30 cellular contexts compared by ENCODE assay signal in genomic region chrX:54435121-54435520, GRCh38.
"Had no signal": no experiment of that assay in that cellular context is flagged by ENCODE, and none has a peak within 500 bp of the region (broad histone marks: within the 10 kb centered on the region; RNA-seq: fewer than 3 reads in every experiment).

No MANE protein-coding gene starts in this region.

- H3K27me3 Mint-ChIP-seq: naive thymus-derived CD4-positive, alpha-beta T cell; stimulated activated naive CD8-positive, alpha-beta T cell treated with anti-CD3 and anti-CD28 coated beads, Interleukin-15, Interleukin-2, amounts not matched to agents 100 ng/mL and 50 ng/mL, for 24 hours had no signal

- H3K36me3 Mint-ChIP-seq: naive thymus-derived CD4-positive, alpha-beta T cell; natural killer cell treated with Interleukin-12 subunit alpha and Interleukin-12 subunit beta and Interleukin-15 and Interleukin-18, amount 100 ng/mL, for 72 hours; stimulated activated effector memory CD8-positive, alpha-beta T cell treated with anti-CD3 and anti-CD28 coated beads, Interleukin-12 subunit alpha, Interleukin-12 subunit beta, amount 100 ng/mL, for 72 hours had no signal

- H3K4me1 ChIP-seq: left lung, pancreas, prostate gland, sigmoid colon, suprapubic skin, tibial artery, upper lobe of right lung had no signal

- H3K27ac ChIP-seq: left lung, pancreas, prostate gland, sigmoid colon, spleen, suprapubic skin, thoracic aorta, tibial artery, upper lobe of right lung had no signal

- H3K27ac Mint-ChIP-seq: naive thymus-derived CD4-positive, alpha-beta T cell; natural killer cell treated with Interleukin-12 subunit alpha and Interleukin-12 subunit beta and Interleukin-15 and Interleukin-18, amount 100 ng/mL, for 72 hours; stimulated activated effector memory CD8-positive, alpha-beta T cell treated with anti-CD3 and anti-CD28 coated beads, Interleukin-12 subunit alpha, Interleukin-12 subunit beta, amount 100 ng/mL, for 72 hours; stimulated activated naive CD8-positive, alpha-beta T cell treated with anti-CD3 and anti-CD28 coated beads, Interleukin-15, Interleukin-2, amounts not matched to agents 100 ng/mL and 50 ng/mL, for 24 hours had no signal

- DNase-seq: hippocampal formation; kidney; left colon; left lung; mesendoderm; midbrain; mucosa of descending colon; naive thymus-derived CD4-positive, alpha-beta T cell; nucleus accumbens; pancreas; posterior cingulate gyrus; retina; right cardiac atrium; sigmoid colon; small intestine; spleen; stimulated activated CD4-positive, alpha-beta T cell treated with anti-CD3 and anti-CD28 coated beads, Interleukin-4, amount 100 ng/mL, for 24 hours; stimulated activated naive CD4-positive, alpha-beta T cell; tibial artery; trophoblast cell; upper lobe of right lung had no signal

- H3K36me3 ChIP-seq: left lung, pancreas, prostate gland, sigmoid colon, spleen, suprapubic skin, thoracic aorta, tibial artery, upper lobe of right lung had no signal

- H3K4me3 Mint-ChIP-seq: naive thymus-derived CD4-positive, alpha-beta T cell; natural killer cell treated with Interleukin-12 subunit alpha and Interleukin-12 subunit beta and Interleukin-15 and Interleukin-18, amount 100 ng/mL, for 72 hours; stimulated activated effector memory CD8-positive, alpha-beta T cell treated with anti-CD3 and anti-CD28 coated beads, Interleukin-12 subunit alpha, Interleukin-12 subunit beta, amount 100 ng/mL, for 72 hours; stimulated activated naive CD8-positive, alpha-beta T cell treated with anti-CD3 and anti-CD28 coated beads, Interleukin-15, Interleukin-2, amounts not matched to agents 100 ng/mL and 50 ng/mL, for 24 hours had no signal

- H3K27me3 ChIP-seq: left lung, pancreas, sigmoid colon, spleen, suprapubic skin, tibial artery, upper lobe of right lung had no signal

- ATAC-seq: left colon; left lung; mucosa of descending colon; naive thymus-derived CD4-positive, alpha-beta T cell; natural killer cell treated with Interleukin-12 subunit alpha and Interleukin-12 subunit beta and Interleukin-15 and Interleukin-18, amount 100 ng/mL, for 72 hours; pancreas; right cardiac atrium; stimulated activated effector memory CD8-positive, alpha-beta T cell treated with anti-CD3 and anti-CD28 coated beads, Interleukin-12 subunit alpha, Interleukin-12 subunit beta, amount 100 ng/mL, for 72 hours; upper lobe of right lung had no signal

- FAIRE-seq: islet of Langerhans, small intestine, urothelium cell line had no signal

- H3K9me3 Mint-ChIP-seq: naive thymus-derived CD4-positive, alpha-beta T cell; natural killer cell treated with Interleukin-12 subunit alpha and Interleukin-12 subunit beta and Interleukin-15 and Interleukin-18, amount 100 ng/mL, for 72 hours; stimulated activated effector memory CD8-positive, alpha-beta T cell treated with anti-CD3 and anti-CD28 coated beads, Interleukin-12 subunit alpha, Interleukin-12 subunit beta, amount 100 ng/mL, for 72 hours; stimulated activated naive CD8-positive, alpha-beta T cell treated with anti-CD3 and anti-CD28 coated beads, Interleukin-15, Interleukin-2, amounts not matched to agents 100 ng/mL and 50 ng/mL, for 24 hours had no signal

- H3K4me3 ChIP-seq: left lung, lung, mucosa of descending colon, pancreas, prostate gland, sigmoid colon, spleen, suprapubic skin, thoracic aorta, tibial artery, upper lobe of right lung had no signal

- H3K9me3 ChIP-seq: left lung, mucosa of descending colon, pancreas, prostate gland, sigmoid colon, spleen, suprapubic skin, thoracic aorta, tibial artery, upper lobe of right lung had no signal
